ENCODE assay signal across 8 cellular contexts in the genomic region with DNA sequence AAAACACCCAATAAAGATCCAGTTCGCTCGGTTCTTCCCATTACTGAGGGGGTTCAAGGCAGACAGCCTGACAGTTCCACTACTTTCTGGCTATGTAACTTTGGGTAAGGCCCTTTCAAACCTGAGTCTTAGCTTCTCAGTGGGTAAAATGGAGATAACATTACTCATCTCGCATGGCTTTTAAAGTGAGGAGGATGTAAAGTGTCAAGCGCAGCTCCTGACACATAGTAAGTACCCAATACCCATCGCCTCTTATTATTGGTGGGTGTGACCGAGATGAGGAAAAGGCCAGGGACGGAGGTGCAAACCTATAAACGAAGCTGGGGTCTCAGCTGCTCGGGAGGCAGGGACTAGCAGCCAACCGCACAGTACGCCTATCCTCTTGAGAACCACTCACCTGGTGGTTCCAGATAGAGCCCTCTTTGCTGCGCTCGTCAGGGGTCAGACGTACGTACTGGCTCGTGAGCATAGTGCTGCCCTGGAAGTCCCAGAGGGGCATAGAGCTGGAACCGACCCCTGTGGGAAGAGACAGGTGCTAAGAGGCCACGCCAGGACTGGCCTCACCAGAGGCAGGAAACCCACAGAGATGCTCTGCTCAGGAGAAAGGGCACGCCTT. TPM values are rescaled to one million over a fixed set of nuclear protein-coding genes. Genes with fewer than 3 reads are reported as not detected.
DNase-seq lines count a peak whose midpoint lies in the region; ATAC-seq and TF ChIP-seq lines count a peak whose summit lies in the region.

No MANE protein-coding gene starts in this region.

- BruUV-seq in PC-3 (replicated peaks; lab: Mats Ljungman, UMichigan): TSS peak; percentile 56

- peak overlapping the region; percentile 96 for H3K4me2 ChIP-seq in PC-3 (ENCODE audit: low read length)

- H3K9me2 ChIP-seq in PC-3 (replicated peaks; ENCODE audit: low read length): no peaks in the 10 kb centered on the region

- H3K27me3 ChIP-seq in PC-3 (ENCODE audit: low read length): no peaks in the 10 kb centered on the region

- CTCF ChIA-PET in PC-3 (lab: Charles Lee): interaction anchor here (0.6 to 1.6 kb wide), 2 partner anchors 20 to 39 kb away, joined by 4 to 7 read pairs; no protein-coding TSS in a partner anchor

- intact Hi-C loops in PC-3 (cut with micrococcal nuclease) (no loop called here), posterior vena cava (cut with DNase I) (no loop called here)

- H2AFZ ChIP-seq in PC-3 (ENCODE audit: low read length): peak overlapping the region; percentile 97; the same call in 1 of the 2 replicates

- H3K4me3 ChIP-seq in PC-3 (ENCODE audit: low read length): peak overlapping the region; percentile 93

- POLR2A ChIA-PET in PC-3 (lab: Charles Lee; ENCODE audit: unreplicated experiment): no interaction called here

- no peaks in the 10 kb centered on the region for H3K9me3 ChIP-seq in PC-3 (ENCODE audit: low read length)

- TF ChIP-seq CTCF in PC-3 (conservative IDR thresholded peaks at IDR 0.05; ENCODE audit: low read depth, low read length): no peak

- H3K79me2 ChIP-seq in PC-3 (ENCODE audit: low read length): peaks cover 56% of the 10 kb centered on the region

- 0 out of 2 replicates have a peak, but pooled peaks cover 6% of the 10 kb centered on the region for H4K20me1 ChIP-seq in PC-3 (ENCODE audit: low read length)

- peaks cover 36% of the 10 kb centered on the region for H3K4me1 ChIP-seq in PC-3 (ENCODE audit: insufficient read depth, low read length)

- H3K27ac ChIP-seq in PC-3 (ENCODE audit: low read length): peak overlapping the region; percentile 93

- DNase-seq in PC-3 (peak; percentile 7), posterior vena cava (ENCODE audit: low spot score) (peak; percentile 67), NCI-H2107 (lab: John Stamatoyannopoulos, UW) (no peak), UCSD-AML1 (lab: John Stamatoyannopoulos, UW; ENCODE audit: unreplicated experiment) (no peak)

- peak overlapping the region; percentile 95 for H3K9ac ChIP-seq in PC-3 (ENCODE audit: low read length)

- peaks cover 6% of the 10 kb centered on the region; the same call in 1 of the 2 replicates for H3K36me3 ChIP-seq in PC-3 (ENCODE audit: low read depth, low read length)

- H3F3A ChIP-seq in PC-3 (ENCODE audit: low read length, unreplicated experiment): peaks cover 8% of the 10 kb centered on the region

- ATAC-seq in GM21528 (IDR thresholded peaks at IDR 0.05; ENCODE audit: low FRiP score, unreplicated experiment): peak; percentile 25
- no peak for ATAC-seq in PC-3
- peak; percentile 14 for ATAC-seq in esophagus mucosa
- no peak for ATAC-seq in GM21390 (IDR thresholded peaks at IDR 0.05; ENCODE audit: unreplicated experiment)
- no peak for ATAC-seq in GM21526 (IDR thresholded peaks at IDR 0.05; ENCODE audit: low FRiP score, unreplicated experiment)

RNA-seq across cellular contexts. Expression of a gene that starts 0.6 kb away (rescaled TPM):
- 310 and 369 TPM in 2 replicates for total RNA-seq in PC-3 (2014; rRNA removed)
- 162 TPM for total RNA-seq in esophagus mucosa
- total RNA-seq in posterior vena cava: 10 to 100 TPM; 72.4 to 95.7 TPM

RNA-seq across cellular contexts. Expression of a gene that starts 6.8 kb away (rescaled TPM):
- total RNA-seq in PC-3 (2014; rRNA removed) (32.3 TPM in 2 replicates), esophagus mucosa (59.5 TPM), posterior vena cava (10 to 100 TPM; 11.3 to 13.4 TPM)

RNA-seq across cellular contexts. Expression of a gene that starts 33.4 kb away (rescaled TPM):
- total RNA-seq in PC-3 (2014; rRNA removed): 0.07 and 0.12 TPM in 2 replicates
- 0.60 TPM for total RNA-seq in esophagus mucosa
- not detected for total RNA-seq in posterior vena cava

RNA-seq across cellular contexts. Expression of a gene that starts 39.2 kb away (rescaled TPM):
- total RNA-seq in PC-3 (2014; rRNA removed): 45.7 and 55.1 TPM in 2 replicates
- 7.8 TPM for total RNA-seq in esophagus mucosa
- 1 to 10 TPM; 5.4 to 6.1 TPM for total RNA-seq in posterior vena cava

RNA-seq across cellular contexts. Expression of a gene that starts 47.3 kb away (rescaled TPM):
- 496 and 505 TPM in 2 replicates for total RNA-seq in PC-3 (2014; rRNA removed)
- 144 TPM for total RNA-seq in esophagus mucosa
- total RNA-seq in posterior vena cava: 10 to 100 TPM; 81.8 to 91.9 TPM

Comparison
In these comparisons a context has a peak if more than half of its experiments do, and no peak if none do; other contexts are left out.
1. ATAC-seq: peak in GM21528 (single experiment) and esophagus mucosa (single experiment); none in PC-3 (single experiment), GM21390 (single experiment) and GM21526 (single experiment).
2. DNase-seq: peak in PC-3 (single experiment) and posterior vena cava (single experiment); none in NCI-H2107 (single experiment) and UCSD-AML1 (single experiment).